1 cellular context compared by ENCODE assay signal in genomic region chr12:24911284-24911791, GRCh38.
TF ChIP-seq lines count a peak whose summit lies in the region.

No MANE protein-coding gene starts in this region.

TF ChIP-seq in HepG2, 621 proteins besides CTCF, POLR2A, EP300 and RAD21 (continued from another document and continues in another):
- TF ChIP-seq ZNF512 (CRISPR knock-in tag; IDR thresholded peaks at IDR 0.05) (no peak), TGIF2 (CRISPR knock-in tag; IDR thresholded peaks at IDR 0.05) (0 out of 2 replicates have a peak, but pooled peaks have one; percentile 26), MXI1 (IDR thresholded peaks at IDR 0.05; ENCODE audit: borderline replicate concordance, low read depth, low read length) (peak; percentile 83; the same call in 1 of the 3 replicates), DMAP1 (CRISPR knock-in tag; IDR thresholded peaks at IDR 0.05) (peak; percentile 71), ZNF441 (CRISPR knock-in tag; IDR thresholded peaks at IDR 0.05; ENCODE audit: borderline replicate concordance) (no peak), ZBTB4 (CRISPR knock-in tag; IDR thresholded peaks at IDR 0.05; ENCODE audit: borderline replicate concordance) (no peak), STAG1 (CRISPR knock-in tag; IDR thresholded peaks at IDR 0.05) (no peak), TIGD3 (CRISPR knock-in tag; IDR thresholded peaks at IDR 0.05; ENCODE audit: borderline replicate concordance) (no peak), ZNF260 (CRISPR knock-in tag; IDR thresholded peaks at IDR 0.05; ENCODE audit: borderline replicate concordance, low read depth) (no peak), ZNF597 (CRISPR knock-in tag; IDR thresholded peaks at IDR 0.05) (no peak), ZNF20 (CRISPR knock-in tag; IDR thresholded peaks at IDR 0.05) (no peak), ZNF318 (CRISPR knock-in tag; IDR thresholded peaks at IDR 0.05) (no peak), KDM2A (CRISPR knock-in tag; IDR thresholded peaks at IDR 0.05; ENCODE audit: borderline replicate concordance, low read depth) (no peak), ZNF224 (CRISPR knock-in tag; IDR thresholded peaks at IDR 0.05) (no peak), CBX1 (IDR thresholded peaks at IDR 0.05; ENCODE audit: low read depth) (no peak), DZIP1 (CRISPR knock-in tag; IDR thresholded peaks at IDR 0.05) (no peak), HES4 (CRISPR knock-in tag; IDR thresholded peaks at IDR 0.05; ENCODE audit: borderline replicate concordance) (no peak), ZBTB39 (CRISPR knock-in tag; IDR thresholded peaks at IDR 0.05) (no peak), ELF4 (CRISPR knock-in tag; IDR thresholded peaks at IDR 0.05; ENCODE audit: borderline replicate concordance) (no peak), TMF1 (CRISPR knock-in tag; IDR thresholded peaks at IDR 0.05; ENCODE audit: low read depth) (no peak), ZNF724P (CRISPR knock-in tag; IDR thresholded peaks at IDR 0.05; ENCODE audit: borderline replicate concordance) (no peak), NR2C2 (CRISPR knock-in tag; IDR thresholded peaks at IDR 0.05; ENCODE audit: borderline replicate concordance) (no peak), BCL3 (CRISPR knock-in tag; IDR thresholded peaks at IDR 0.05) (no peak), ZNF775 (CRISPR knock-in tag; IDR thresholded peaks at IDR 0.05; ENCODE audit: borderline replicate concordance) (no peak), HDAC6 (IDR thresholded peaks at IDR 0.05; ENCODE audit: low read depth, low read length) (no peak), ZBTB26 (CRISPR knock-in tag; IDR thresholded peaks at IDR 0.05; ENCODE audit: borderline replicate concordance) (no peak), KDM1A (CRISPR knock-in tag; IDR thresholded peaks at IDR 0.05) (no peak), IRF1 (CRISPR knock-in tag; IDR thresholded peaks at IDR 0.05; ENCODE audit: low read depth) (no peak), ZNF558 (CRISPR knock-in tag; IDR thresholded peaks at IDR 0.05; ENCODE audit: borderline replicate concordance) (no peak), ZIK1 (CRISPR knock-in tag; IDR thresholded peaks at IDR 0.05; ENCODE audit: borderline replicate concordance, low read depth) (no peak), ZNF317 (CRISPR knock-in tag; IDR thresholded peaks at IDR 0.05) (no peak)
